10 cellular contexts compared by ENCODE assay signal in genomic region chr17:67575325-67575724, GRCh38.
A peak's percentile ranks its signal among the peaks of the same experiment; 100 is the strongest.
DNase-seq lines count a peak whose midpoint lies in the region; ATAC-seq, FAIRE-seq and TF ChIP-seq lines count a peak whose summit lies in the region.
"Had no signal": no experiment of that assay in that cellular context is flagged by ENCODE, and none has a peak within 500 bp of the region (broad histone marks: within the 10 kb centered on the region; RNA-seq: fewer than 3 reads in every experiment).

No MANE protein-coding gene starts in this region.

- no peaks in the 10 kb centered on the region for H3K9me3 Mint-ChIP-seq in activated T-helper 2 cell treated with anti-CD3 and anti-CD28 coated beads, Interferon-gamma antibody, Interleukin-2, Interleukin-4, amounts not matched to agents 10 μg/mL and 5 μg/mL and 100 μg/mL, durations not matched to agents 14 hours and 24 hours and 36 hours

- TF ChIP-seq CTCF in GM13976 (IDR thresholded peaks at IDR 0.05; ENCODE audit: borderline replicate concordance, control extremely low read depth, extremely low read depth, insufficient read depth, missing control alignments) (peak; percentile 54), mucosa of descending colon (IDR thresholded peaks at IDR 0.05) (no peak)

- DNase-seq in GM13976 (ENCODE audit: low spot score) (peak; percentile 40), NCI-H748 (lab: John Stamatoyannopoulos, UW; ENCODE audit: unreplicated experiment) (peak; percentile 94), mucosa of descending colon (peak in 2 of 3 donors; percentile 9 to 31), HAP-1 (ENCODE audit: low spot score in 2 of 2) (no peak), Kasumi-1 (lab: John Stamatoyannopoulos, UW) (no peak), H54 (ENCODE audit: insufficient read length, low spot score) (no peak)
- no peak for DNase-seq in activated T-helper 2 cell treated with anti-CD3 and anti-CD28 coated beads, Interferon-gamma antibody, Interleukin-2, Interleukin-4, amounts not matched to agents 10 μg/mL and 5 μg/mL and 100 μg/mL, durations not matched to agents 14 hours and 24 hours and 36 hours (ENCODE audit: low spot score)
- DNase-seq: stomach had no signal

- H3K4me1 Mint-ChIP-seq in activated T-helper 2 cell treated with anti-CD3 and anti-CD28 coated beads, Interferon-gamma antibody, Interleukin-2, Interleukin-4, amounts not matched to agents 10 μg/mL and 5 μg/mL and 100 μg/mL, durations not matched to agents 14 hours and 24 hours and 36 hours (ENCODE audit: low read depth), result no peaks in the 10 kb centered on the region

- H3K27ac Mint-ChIP-seq in activated T-helper 2 cell treated with anti-CD3 and anti-CD28 coated beads, Interferon-gamma antibody, Interleukin-2, Interleukin-4, amounts not matched to agents 10 μg/mL and 5 μg/mL and 100 μg/mL, durations not matched to agents 14 hours and 24 hours and 36 hours, result no peak overlapping the region

- FAIRE-seq in H54 (lab: Jason Lieb, UNC), result no peak

- intact Hi-C loops in mucosa of descending colon (cut with DNase I, micrococcal nuclease), result no loop called here
- intact Hi-C loops in activated T-helper 2 cell treated with anti-CD3 and anti-CD28 coated beads, Interferon-gamma antibody, Interleukin-2, Interleukin-4, amounts not matched to agents 10 μg/mL and 5 μg/mL and 100 μg/mL, durations not matched to agents 14 hours and 24 hours and 36 hours (cut with micrococcal nuclease), result no loop called here

- H3K27me3 Mint-ChIP-seq in activated T-helper 2 cell treated with anti-CD3 and anti-CD28 coated beads, Interferon-gamma antibody, Interleukin-2, Interleukin-4, amounts not matched to agents 10 μg/mL and 5 μg/mL and 100 μg/mL, durations not matched to agents 14 hours and 24 hours and 36 hours (ENCODE audit: low read depth), result no peaks in the 10 kb centered on the region

- no peaks in the 10 kb centered on the region for H3K9me3 ChIP-seq in mucosa of descending colon
- H3K9me3 ChIP-seq in HAP-1, result no peaks in the 10 kb centered on the region
- H3K9me3 ChIP-seq: stomach had no signal

- H3K36me3 Mint-ChIP-seq in activated T-helper 2 cell treated with anti-CD3 and anti-CD28 coated beads, Interferon-gamma antibody, Interleukin-2, Interleukin-4, amounts not matched to agents 10 μg/mL and 5 μg/mL and 100 μg/mL, durations not matched to agents 14 hours and 24 hours and 36 hours (ENCODE audit: low read depth), result no peaks in the 10 kb centered on the region

- TF ChIP-seq POLR2A in H54 (IDR thresholded peaks at IDR 0.05; ENCODE audit: low read depth, low read length), result no peak

- ATAC-seq in HG02973 (IDR thresholded peaks at IDR 0.05; ENCODE audit: unreplicated experiment), result peak; percentile 29
- peak; percentile 74 for ATAC-seq in mucosa of descending colon

- no peak overlapping the region for H3K4me3 ChIP-seq in mucosa of descending colon
- no peak overlapping the region for H3K4me3 ChIP-seq in HAP-1
- H3K4me3 ChIP-seq: coronary artery, stomach had no signal

- H3K36me3 ChIP-seq in mucosa of descending colon (ENCODE audit: low read depth), result no peaks in the 10 kb centered on the region
- H3K36me3 ChIP-seq in HAP-1 (replicated peaks), result no peaks in the 10 kb centered on the region

- in situ Hi-C loops in GM13976 (cut with MboI; ENCODE audit: low sequenced_read_pairs, unreplicated experiment), result loop anchor here (25.0 kb wide), 1 partner anchor 188 kb away; the partner anchor contains the start of gene PITPNC1
- in situ Hi-C loops in HAP-1 (cut with MboI; ENCODE audit: low sequenced_read_pairs), result no loop called here

- no peaks in the 10 kb centered on the region for H3K27me3 ChIP-seq in HAP-1 (ENCODE audit: low read depth)
- H3K27me3 ChIP-seq: stomach had no signal

- H3K4me1 ChIP-seq in mucosa of descending colon (ENCODE audit: low read depth) (no peaks in the 10 kb centered on the region), HAP-1 (peaks cover 11% of the 10 kb centered on the region)

- no peak overlapping the region for H3K4me3 Mint-ChIP-seq in activated T-helper 2 cell treated with anti-CD3 and anti-CD28 coated beads, Interferon-gamma antibody, Interleukin-2, Interleukin-4, amounts not matched to agents 10 μg/mL and 5 μg/mL and 100 μg/mL, durations not matched to agents 14 hours and 24 hours and 36 hours (ENCODE audit: low read depth)

Comparison
In these comparisons a context has a peak if more than half of its experiments do, and no peak if none do; other contexts are left out.
1. DNase-seq: peak in GM13976 (single experiment), NCI-H748 (single experiment) and mucosa of descending colon (2 of 3); none in HAP-1 (0 of 2), Kasumi-1 (0 of 2), H54 (single experiment) and activated T-helper 2 cell treated with anti-CD3 and anti-CD28 coated beads, Interferon-gamma antibody, Interleukin-2, Interleukin-4, amounts not matched to agents 10 μg/mL and 5 μg/mL and 100 μg/mL, durations not matched to agents 14 hours and 24 hours and 36 hours (single experiment).